Comparison of ENCODE assay signal across 8 cellular contexts in genomic region chr10:34637419-34637911, GRCh38.
DNase-seq lines count a peak whose midpoint lies in the region; ATAC-seq and TF ChIP-seq lines count a peak whose summit lies in the region.

No MANE protein-coding gene starts in this region.

- no peak for TF ChIP-seq POLR2A in heart left ventricle (IDR thresholded peaks at IDR 0.05)

- H3K36me3 ChIP-seq in heart left ventricle: no peaks in the 10 kb centered on the region

- peaks cover 0 to 25% (median 17%) of the 10 kb centered on the region in 12 donors for H3K4me1 ChIP-seq in heart left ventricle

- WGBS in heart left ventricle, 4 donors: 26 to 37% (median 32%) methylated on average over 9 of the region's 9 CpGs

- H3K27me3 ChIP-seq in HL-60 (ENCODE audit: insufficient read depth, poor library complexity, severe bottlenecking) (no peaks in the 10 kb centered on the region), heart left ventricle (no peaks in the 10 kb centered on the region)

- H3K27ac ChIP-seq in HL-60 (replicated peaks): no peak overlapping the region
- H3K27ac ChIP-seq in heart left ventricle: no peak overlapping the region

- ATAC-seq in GM21390 (IDR thresholded peaks at IDR 0.05; ENCODE audit: unreplicated experiment) (peak; percentile 69), heart left ventricle (peak; percentile 25 to 72 (median 58))

- peak; percentile 41 for DNase-seq in EH (ENCODE audit: low read depth)
- peak in 1 of 2 experiments; percentile 36 for DNase-seq in HL-60 (ENCODE audit: low read depth in 1 of 2, low spot score in 1 of 2)
- peak; percentile 37 for DNase-seq in RPMI7951 (ENCODE audit: low read depth)
- peak; percentile 34 to 65 (median 49) for DNase-seq in activated naive CD4-positive, alpha-beta T cell (lab: John Stamatoyannopoulos, UW)
- peak; percentile 28 to 75 (median 64) for DNase-seq in heart left ventricle
- no peak for DNase-seq in retinal pigment epithelial cell (ENCODE audit: low read depth)
- no peak for DNase-seq in HPDE6-E6E7 (ENCODE audit: extremely low spot score)

- H3K4me3 ChIP-seq in HL-60 (replicated peaks; ENCODE audit: insufficient read depth, low read length) (no peak overlapping the region), heart left ventricle (no peak overlapping the region), retinal pigment epithelial cell (ENCODE audit: low read length) (no peak overlapping the region)

- H3K9me3 ChIP-seq in heart left ventricle: no peaks in the 10 kb centered on the region

- intact Hi-C loops in heart left ventricle (cut with DNase I): loop anchor here in 9 of 10 donors (2.0 to 10.0 kb wide), 15 partner anchors 110 to 1625 kb away; partner anchors contain the start of gene NRP1 (in 6 of the 9)

- TF ChIP-seq CTCF in HL-60 (IDR thresholded peaks at IDR 0.05; ENCODE audit: insufficient read depth, low read length): peak; percentile 93
- peak; percentile 91 to 97 (median 94) for TF ChIP-seq CTCF in heart left ventricle (IDR thresholded peaks at IDR 0.05)
- TF ChIP-seq CTCF in retinal pigment epithelial cell (conservative IDR thresholded peaks at IDR 0.05; ENCODE audit: low read depth, low read length): peak; percentile 100

Comparison
In these comparisons a context has a peak if more than half of its experiments do, and no peak if none do; other contexts are left out.
1. DNase-seq: peak in EH (single experiment), RPMI7951 (single experiment), activated naive CD4-positive, alpha-beta T cell (4 of 4) and heart left ventricle (5 of 5); none in retinal pigment epithelial cell (single experiment) and HPDE6-E6E7 (single experiment).
2. Peak in every context shown above with its lines, with median percentiles within 50 percentile points of each other: CTCF ChIP-seq.